ENCODE assay signal across 9 cellular contexts in the genomic region with DNA sequence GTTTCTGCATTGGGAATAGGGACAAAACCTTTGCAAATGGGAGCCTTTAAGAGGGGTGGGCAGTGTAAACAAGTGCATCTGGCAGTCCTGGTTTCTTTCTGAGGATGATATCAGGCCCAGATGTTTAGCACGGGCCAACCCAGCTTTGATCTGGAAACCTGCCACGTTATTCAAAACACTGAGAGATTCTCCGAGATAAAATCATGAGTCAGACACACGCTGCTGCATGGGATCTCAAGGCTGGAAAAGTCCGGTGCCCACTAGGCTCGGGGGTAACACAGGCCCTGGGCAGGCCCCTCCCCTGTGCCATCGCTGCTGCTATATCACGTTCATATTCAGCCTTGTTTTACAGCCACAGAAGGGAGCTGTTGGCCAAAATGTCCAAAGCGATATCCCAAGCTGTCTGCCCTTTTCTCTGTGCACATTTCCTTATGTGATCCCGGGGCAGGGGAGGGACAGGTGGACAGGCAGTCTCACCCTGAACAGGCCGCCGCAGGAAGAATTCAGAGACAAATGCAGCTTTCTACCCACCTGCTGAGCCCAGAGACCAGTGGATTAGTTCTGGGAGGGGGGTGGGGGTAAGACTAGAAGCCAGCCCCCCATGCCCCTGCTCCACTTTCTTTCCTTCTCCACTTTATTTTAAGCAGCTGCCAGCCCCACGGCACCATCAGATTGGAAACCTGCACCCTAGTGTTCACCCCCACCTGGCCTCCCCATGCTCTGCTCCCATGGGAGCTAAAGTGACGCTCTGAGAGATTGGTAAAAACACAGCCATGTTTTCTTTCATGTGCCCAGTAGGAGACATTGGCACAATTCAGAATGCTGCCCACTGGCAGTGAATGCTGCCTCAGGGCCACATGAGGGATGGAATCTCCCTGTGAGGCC.
DNase-seq lines count a peak whose midpoint lies in the region; ATAC-seq, FAIRE-seq and TF ChIP-seq lines count a peak whose summit lies in the region.
"Had no signal": no experiment of that assay in that cellular context is flagged by ENCODE, and none has a peak within 500 bp of the region (broad histone marks: within the 10 kb centered on the region; RNA-seq: fewer than 3 reads in every experiment).

No MANE protein-coding gene starts in this region.

- no peak for TF ChIP-seq POLR2A in esophagus squamous epithelium (IDR thresholded peaks at IDR 0.05)
- TF ChIP-seq POLR2A in GM12891 (IDR thresholded peaks at IDR 0.05; ENCODE audit: low read depth, low read length) = no peak

- ATAC-seq in DND-41 (ENCODE audit: insufficient read depth, low read depth) (peak; percentile 35; the same call in 1 of the 3 replicates), GM18511 (IDR thresholded peaks at IDR 0.05; ENCODE audit: unreplicated experiment) (no peak), GM19467 (IDR thresholded peaks at IDR 0.05; ENCODE audit: unreplicated experiment) (no peak)

- TF ChIP-seq CTCF in DND-41 (IDR thresholded peaks at IDR 0.05; ENCODE audit: borderline replicate concordance, extremely low read depth, low read length, poor library complexity, severe bottlenecking) (no peak), esophagus squamous epithelium (IDR thresholded peaks at IDR 0.05) (no peak)

- DNase-seq in DND-41 (no peak), RKO (ENCODE audit: low spot score) (peak; percentile 46), esophagus squamous epithelium (lab: John Stamatoyannopoulos, UW) (no peak), occipital lobe (lab: John Stamatoyannopoulos, UW) (peak; percentile 47), GM12891 (ENCODE audit: insufficient read length, low spot score) (no peak)
- DNase-seq in activated CD4-positive, CD25-positive, alpha-beta regulatory T cell treated with anti-CD3 and anti-CD28 coated beads, Interleukin-2, amount 50 U/mL, for 72 hours = no peak

- FAIRE-seq in GM12891 (lab: Jason Lieb, UNC) = no peak
- FAIRE-seq: GM18507 had no signal

- H3K4me3 ChIP-seq in DND-41 (ENCODE audit: low read depth in 1 of 2, low read length in 2 of 2) (no peak overlapping the region), esophagus squamous epithelium (no peak overlapping the region)

- H3K27me3 ChIP-seq in DND-41 (ENCODE audit: insufficient read depth, low read length, poor library complexity) (no peaks in the 10 kb centered on the region), esophagus squamous epithelium (no peaks in the 10 kb centered on the region)

- H3K9ac ChIP-seq in DND-41 (ENCODE audit: low read depth, low read length) = no peak overlapping the region

- H3K79me2 ChIP-seq in DND-41 (ENCODE audit: insufficient read depth, low read length) = no peaks in the 10 kb centered on the region

- H3K36me3 ChIP-seq in DND-41 (ENCODE audit: insufficient read depth, low read length) (no peaks in the 10 kb centered on the region), esophagus squamous epithelium (peaks cover 0 to 9% (median 0%) of the 10 kb centered on the region in 3 donors)

- WGBS in esophagus squamous epithelium, 2 donors = 26 to 35% methylated on average over 10 to 11 of the region's 14 CpGs

- no peaks in the 10 kb centered on the region for H4K20me1 ChIP-seq in DND-41 (ENCODE audit: insufficient read depth, low read length)

- H3K27ac ChIP-seq in DND-41 (ENCODE audit: low read length) = no peak overlapping the region
- peak overlapping the region in 3 of 4 donors; percentile 59 to 80 (median 73) for H3K27ac ChIP-seq in esophagus squamous epithelium

- 0 out of 2 replicates have a peak, but pooled peaks cover 4% of the 10 kb centered on the region for H3K4me1 ChIP-seq in DND-41 (ENCODE audit: insufficient read depth, low read length)
- peaks cover 7 to 39% (median 23%) of the 10 kb centered on the region in 3 donors for H3K4me1 ChIP-seq in esophagus squamous epithelium

- H3K4me2 ChIP-seq in DND-41 (ENCODE audit: insufficient read depth, low read length) = no peak overlapping the region

- intact Hi-C loops in esophagus squamous epithelium (cut with DNase I) = no loop called here

- H3K9me3 ChIP-seq in DND-41 (ENCODE audit: insufficient read depth, low read length, severe bottlenecking) (no peaks in the 10 kb centered on the region), esophagus squamous epithelium (no peaks in the 10 kb centered on the region)

- H2AFZ ChIP-seq in DND-41 (ENCODE audit: low read depth, low read length) = no peak overlapping the region

TF ChIP-seq in GM12891, 5 proteins besides CTCF, POLR2A, EP300 and RAD21:
- no peak for TF ChIP-seq PAX5 (IDR thresholded peaks at IDR 0.05; ENCODE audit: insufficient read depth, low read length, severe bottlenecking)
TF ChIP-seq in GM12891: peak in this region for 0.

Comparison
In these comparisons a context has a peak if more than half of its experiments do, and no peak if none do; other contexts are left out.
1. DNase-seq: peak in RKO (single experiment) and occipital lobe (single experiment); none in DND-41 (single experiment), esophagus squamous epithelium (single experiment), GM12891 (single experiment) and activated CD4-positive, CD25-positive, alpha-beta regulatory T cell treated with anti-CD3 and anti-CD28 coated beads, Interleukin-2, amount 50 U/mL, for 72 hours (single experiment).